Comparison of ENCODE assay signal across 1 cellular context in genomic region chr7:24777811-24778210, GRCh38.
A peak's percentile ranks its signal among the peaks of the same experiment; 100 is the strongest.
TF ChIP-seq lines count a peak whose summit lies in the region.

No MANE protein-coding gene starts in this region.

TF ChIP-seq in K562, 482 proteins besides CTCF, POLR2A, EP300 and RAD21:
- TF ChIP-seq ZFP30 (CRISPR knock-in tag; IDR thresholded peaks at IDR 0.05; ENCODE audit: borderline replicate concordance) (no peak), CREM (IDR thresholded peaks at IDR 0.05; ENCODE audit: low read depth) (no peak), HBP1 (CRISPR knock-in tag; IDR thresholded peaks at IDR 0.05) (peak; percentile 57; the same call in 1 of the 2 replicates), MXI1 (IDR thresholded peaks at IDR 0.05; ENCODE audit: low read depth, low read length) (no peak), DMBX1 (CRISPR knock-in tag; IDR thresholded peaks at IDR 0.05; ENCODE audit: borderline replicate concordance) (peak; percentile 5; the same call in 1 of the 2 replicates), PTRF (tag; IDR thresholded peaks at IDR 0.05) (0 out of 2 replicates have a peak, but pooled peaks have one; percentile 37)
